ENCODE assay signal across 10 cellular contexts in genomic region chr1:246579818-246580217, GRCh38. TPM values are rescaled to one million over a fixed set of nuclear protein-coding genes. Genes with fewer than 3 reads are reported as not detected.
DNase-seq lines count a peak whose midpoint lies in the region; ATAC-seq, FAIRE-seq and TF ChIP-seq lines count a peak whose summit lies in the region.
"Had no signal": no experiment of that assay in that cellular context is flagged by ENCODE, and none has a peak within 500 bp of the region (broad histone marks: within the 10 kb centered on the region; RNA-seq: fewer than 3 reads in every experiment).

No MANE protein-coding gene starts in this region.

- H3K27ac ChIP-seq in IMR-90 (ENCODE audit: insufficient read depth, low read length): no peak overlapping the region
- peak overlapping the region; percentile 56 for H3K27ac ChIP-seq in left ventricle myocardium inferior (replicated peaks)
- H3K27ac ChIP-seq: neutrophil had no signal

- no peak overlapping the region for H4K5ac ChIP-seq in IMR-90 (ENCODE audit: low read depth, low read length)

- TF ChIP-seq RAD21 in IMR-90 (IDR thresholded peaks at IDR 0.05; ENCODE audit: low read length): no peak

- no peaks in the 10 kb centered on the region; the same call in 1 of the 2 replicates for H4K20me1 ChIP-seq in IMR-90 (ENCODE audit: insufficient read depth, low read length)

- no peaks in the 10 kb centered on the region for H3K27me3 ChIP-seq in IMR-90 (ENCODE audit: control insufficient read depth, insufficient read depth, low read length)
- no peaks in the 10 kb centered on the region for H3K27me3 ChIP-seq in left ventricle myocardium inferior (ENCODE audit: low read depth)
- H3K27me3 ChIP-seq: neutrophil had no signal

- CTCF ChIA-PET in IMR-90 (lab: Yijun Ruan, JAX): interaction anchor here (1.4 kb wide), 1 partner anchor 13 kb away, joined by 4 read pairs; no protein-coding TSS in a partner anchor

- TF ChIP-seq CTCF in IMR-90 (conservative IDR thresholded peaks at IDR 0.05; ENCODE audit: low read depth, low read length) (no peak), left ventricle myocardium inferior (IDR thresholded peaks at IDR 0.05; ENCODE audit: borderline replicate concordance) (no peak), nephron progenitor cell (IDR thresholded peaks at IDR 0.05) (no peak)

- WGBS in IMR-90 (ENCODE audit: extremely low coverage in 2 of 2, insufficient read length in 1 of 2), 2 experiments: no CpG with 5 or more reads among the region's 3 CpGs

- H2AK9ac ChIP-seq in IMR-90 (replicated peaks; ENCODE audit: low read depth, low read length, poor library complexity): no peak overlapping the region

- no peak overlapping the region for H2AK5ac ChIP-seq in IMR-90 (ENCODE audit: low read depth, low read length)

- H3K27me3 Mint-ChIP-seq in nephron progenitor cell (ENCODE audit: low read depth, poor library complexity): no peaks in the 10 kb centered on the region
- H3K27me3 Mint-ChIP-seq: central memory CD8-positive, alpha-beta T cell had no signal

- dilution Hi-C loops in IMR-90 (cut with HindIII; ENCODE audit: low sequenced_read_pairs, unreplicated experiment): no loop called here

- H3K36me3 Mint-ChIP-seq in nephron progenitor cell (ENCODE audit: low read depth): peaks cover 34% of the 10 kb centered on the region

- H3K4ac ChIP-seq in IMR-90 (ENCODE audit: low read depth, low read length): no peak overlapping the region

- ATAC-seq in GM21529 (IDR thresholded peaks at IDR 0.05; ENCODE audit: unreplicated experiment) (peak; percentile 87), IMR-90 (ENCODE audit: low read depth) (no peak)

- no peak overlapping the region for H2BK20ac ChIP-seq in IMR-90 (ENCODE audit: low read depth, low read length)

- BruUV-seq in IMR-90 (replicated peaks; lab: Mats Ljungman, UMichigan): no TSS peak

- H3K9ac ChIP-seq in IMR-90 (ENCODE audit: low read depth, low read length): no peak overlapping the region

- H3K9me3 Mint-ChIP-seq in nephron progenitor cell: peaks cover 6% of the 10 kb centered on the region
- H3K9me3 Mint-ChIP-seq: central memory CD8-positive, alpha-beta T cell had no signal

- H3K36me3 ChIP-seq in IMR-90 (ENCODE audit: control insufficient read depth, insufficient read depth, low read length) (0 out of 2 replicates have a peak, but pooled peaks cover 4% of the 10 kb centered on the region), left ventricle myocardium inferior (no peaks in the 10 kb centered on the region)

- H2BK15ac ChIP-seq in IMR-90 (ENCODE audit: low read depth, low read length): no peak overlapping the region

- no peak overlapping the region for H3K14ac ChIP-seq in IMR-90 (replicated peaks; ENCODE audit: low read depth, low read length)

- no peak overlapping the region for H3K18ac ChIP-seq in IMR-90 (ENCODE audit: low read depth, low read length)

- TF ChIP-seq POLR2A in GM12892 (IDR thresholded peaks at IDR 0.05; ENCODE audit: low read depth, low read length) (no peak), IMR-90 (IDR thresholded peaks at IDR 0.05; ENCODE audit: low read depth, low read length) (no peak)

- H4K8ac ChIP-seq in IMR-90 (ENCODE audit: low read depth in 2 of 2, low read length in 2 of 2): no peak overlapping the region

- peaks cover 36% of the 10 kb centered on the region for H3K4me1 Mint-ChIP-seq in nephron progenitor cell

- DNase-seq in GM12892 (ENCODE audit: insufficient read length): peak; percentile 19
- DNase-seq in IMR-90: no peak
- no peak for DNase-seq in left ventricle myocardium inferior
- no peak for DNase-seq in nephron progenitor cell
- DNase-seq in stimulated activated CD4-positive, alpha-beta T cell treated with anti-CD3 and anti-CD28 coated beads, Interleukin-12 subunit alpha, Interleukin-12 subunit beta, amount 100 ng/mL, for 4 hours: no peak
- DNase-seq in HPDE6-E6E7 (ENCODE audit: extremely low spot score): no peak
- no peak for DNase-seq in activated effector memory CD4-positive, alpha-beta T cell treated with Interleukin-2 at 50 U/mL for 16 hours

- no peaks in the 10 kb centered on the region for H3K9me3 ChIP-seq in IMR-90 (ENCODE audit: control insufficient read depth, insufficient read depth, low read length)
- no peaks in the 10 kb centered on the region for H3K9me3 ChIP-seq in left ventricle myocardium inferior (replicated peaks)
- H3K9me3 ChIP-seq: neutrophil had no signal

- H3K23ac ChIP-seq in IMR-90 (ENCODE audit: low read depth, low read length): no peak overlapping the region

- H3K4me1 ChIP-seq in IMR-90 (ENCODE audit: control insufficient read depth, insufficient read depth, low read length): peaks cover 16% of the 10 kb centered on the region
- peaks cover 82% of the 10 kb centered on the region for H3K4me1 ChIP-seq in left ventricle myocardium inferior

- peaks cover 6% of the 10 kb centered on the region; the same call in 1 of the 2 replicates for H3K9me1 ChIP-seq in IMR-90 (ENCODE audit: insufficient read depth, low read length)

- peak overlapping the region; percentile 21 for H2BK5ac ChIP-seq in IMR-90 (ENCODE audit: low read depth, low read length, poor library complexity, severe bottlenecking)

- no peak overlapping the region for H3K4me2 ChIP-seq in IMR-90 (ENCODE audit: low read depth, low read length)

- H3K4me3 ChIP-seq in IMR-90 (ENCODE audit: insufficient read depth, low read depth, low read length) (no peak overlapping the region), left ventricle myocardium inferior (no peak overlapping the region)

- H3K56ac ChIP-seq in IMR-90 (ENCODE audit: extremely low read depth, insufficient read depth, low read length): no peak overlapping the region; the same call in 1 of the 2 replicates

- intact Hi-C loops in IMR-90 (cut with micrococcal nuclease): no loop called here
- intact Hi-C loops in left ventricle myocardium inferior (cut with micrococcal nuclease): no loop called here

- in situ Hi-C loops in IMR-90 (cut with MboI; ENCODE audit: low sequenced_read_pairs): no loop called here

- no peak overlapping the region for H2BK120ac ChIP-seq in IMR-90 (ENCODE audit: low read depth, low read length)

- H3K79me1 ChIP-seq in IMR-90 (ENCODE audit: low read depth in 1 of 2, low read length in 2 of 2): peaks cover 18 to 70% of the 10 kb centered on the region in 2 experiments

- H3K27ac Mint-ChIP-seq in nephron progenitor cell: no peak overlapping the region

- FAIRE-seq in GM12892 (lab: Jason Lieb, UNC): peak; percentile 46

- POLR2A ChIA-PET in IMR-90 (lab: Charles Lee; ENCODE audit: unreplicated experiment): interaction anchor here (0.6 to 1.0 kb wide), 2 partner anchors 14 to 16 kb away, joined by 3 to 15 read pairs; no protein-coding TSS in a partner anchor

- no peak overlapping the region for H2AFZ ChIP-seq in IMR-90 (replicated peaks; ENCODE audit: low read length, poor library complexity)

- H4K91ac ChIP-seq in IMR-90 (ENCODE audit: insufficient read depth, low read depth, low read length): no peak overlapping the region

- no peak overlapping the region for H3K4me3 Mint-ChIP-seq in nephron progenitor cell
- H3K4me3 Mint-ChIP-seq: central memory CD8-positive, alpha-beta T cell had no signal

TF ChIP-seq in IMR-90, 13 proteins besides CTCF, POLR2A, EP300 and RAD21:
- TF ChIP-seq BHLHE40 (IDR thresholded peaks at IDR 0.05; ENCODE audit: low read depth, low read length) (no peak), FOS (IDR thresholded peaks at IDR 0.05; ENCODE audit: low read depth, low read length) (no peak)

RNA-seq across cellular contexts. Expression of gene CNST, which starts 13.6 kb away (rescaled TPM):
- 7.7 TPM for polyA plus RNA-seq in GM12892 (2012; ENCODE audit: missing spikeins)
- total RNA-seq in IMR-90 (2012; rRNA removed) (25.5 and 32.8 TPM in 2 replicates), left ventricle myocardium inferior (18.9 TPM)
- polyA plus RNA-seq in IMR-90 (2012; rRNA removed): 14.6 and 15.4 TPM in 2 replicates
- polyA plus RNA-seq in IMR-90 (2012; cell fraction: cytosol; rRNA removed): 5.6 and 7.6 TPM in 2 replicates
- 8.0 and 21.3 TPM in 2 replicates for polyA plus RNA-seq in IMR-90 (2012; cell fraction: nucleus; rRNA removed; ENCODE audit: low replicate concordance)

RNA-seq across cellular contexts. Expression of gene TFB2M, which starts 13.8 kb away (rescaled TPM):
- polyA plus RNA-seq in GM12892 (2012; ENCODE audit: missing spikeins): 20.8 TPM
- 13.3 and 22.8 TPM in 2 replicates for total RNA-seq in IMR-90 (2012; rRNA removed)
- 13.7 and 15.7 TPM in 2 replicates for polyA plus RNA-seq in IMR-90 (2012; rRNA removed)
- 5.1 and 6.2 TPM in 2 replicates for polyA plus RNA-seq in IMR-90 (2012; cell fraction: cytosol; rRNA removed)
- polyA plus RNA-seq in IMR-90 (2012; cell fraction: nucleus; rRNA removed; ENCODE audit: low replicate concordance): 4.6 and 8.7 TPM in 2 replicates
- total RNA-seq in left ventricle myocardium inferior: 18.3 TPM
